In genomic region chr17:45229681-45230409, GRCh38 we compare ENCODE assay signal across 10 cellular contexts. TPM values are rescaled to one million over a fixed set of nuclear protein-coding genes. Genes with fewer than 3 reads are reported as not detected.
DNase-seq lines count a peak whose midpoint lies in the region; ATAC-seq, FAIRE-seq and TF ChIP-seq lines count a peak whose summit lies in the region.
"Had no signal": no experiment of that assay in that cellular context is flagged by ENCODE, and none has a peak within 500 bp of the region (broad histone marks: within the 10 kb centered on the region; RNA-seq: fewer than 3 reads in every experiment).

No MANE protein-coding gene starts in this region.

- no peaks in the 10 kb centered on the region for H3K9me3 Mint-ChIP-seq in activated T-helper 17 cell treated with anti-CD3 and anti-CD28 coated beads, Interleukin-2, amount 50 U/mL, for 72 hours

- H3K36me3 ChIP-seq in keratinocyte (ENCODE audit: control insufficient read depth in 2 of 2, extremely low read depth in 1 of 2, insufficient read depth in 2 of 2, low read length in 2 of 2), result no peaks in the 10 kb centered on the region
- peaks cover 0 to 18% (median 8%) of the 10 kb centered on the region in 5 donors for H3K36me3 ChIP-seq in subcutaneous abdominal adipose tissue (ENCODE audit: control insufficient read depth in 5 of 5, insufficient read depth in 5 of 5, low read length in 5 of 5)

- ATAC-seq in activated T-helper 17 cell treated with anti-CD3 and anti-CD28 coated beads, Interleukin-2, amount 50 U/mL, for 72 hours (replicated peaks), result peak; percentile 38

- H3K4me3 ChIP-seq in keratinocyte (ENCODE audit: control insufficient read depth in 2 of 3, extremely low read depth in 1 of 3, insufficient read depth in 2 of 3, low read depth in 1 of 3, low read length in 3 of 3) (no peak overlapping the region), subcutaneous abdominal adipose tissue (ENCODE audit: low read depth in 1 of 5, low read length in 5 of 5) (peak overlapping the region in 2 of 5 donors; percentile 20 to 23)

- H3K27me3 Mint-ChIP-seq in activated T-helper 17 cell treated with anti-CD3 and anti-CD28 coated beads, Interleukin-2, amount 50 U/mL, for 72 hours, result no peaks in the 10 kb centered on the region

- H3K4me1 Mint-ChIP-seq in activated T-helper 17 cell treated with anti-CD3 and anti-CD28 coated beads, Interleukin-2, amount 50 U/mL, for 72 hours, result peaks cover 27% of the 10 kb centered on the region

- H3K4me2 ChIP-seq in keratinocyte (ENCODE audit: control insufficient read depth, extremely low read depth, insufficient read depth, low read depth, low read length), result peak overlapping the region; percentile 62

- dilution Hi-C loops in keratinocyte (cut with MboI; ENCODE audit: extremely low pct_ligation_motif_present, low sequenced_read_pairs), result no loop called here

- H3K27me3 ChIP-seq in keratinocyte (ENCODE audit: control insufficient read depth, extremely low read depth, insufficient read depth, low read length) (peaks cover 9% of the 10 kb centered on the region), subcutaneous abdominal adipose tissue (ENCODE audit: control insufficient read depth in 5 of 5, insufficient read depth in 4 of 5, low read length in 5 of 5) (no peaks in the 10 kb centered on the region)

- no peak overlapping the region for H2AFZ ChIP-seq in keratinocyte (ENCODE audit: control insufficient read depth, low read length)

- H3K79me2 ChIP-seq in keratinocyte (ENCODE audit: control insufficient read depth, insufficient read depth, low read length), result no peaks in the 10 kb centered on the region

- H3K36me3 Mint-ChIP-seq in activated T-helper 17 cell treated with anti-CD3 and anti-CD28 coated beads, Interleukin-2, amount 50 U/mL, for 72 hours (ENCODE audit: low read depth), result peaks cover 99% of the 10 kb centered on the region

- no peak for FAIRE-seq in keratinocyte (lab: Jason Lieb, UNC)

- no peak for TF ChIP-seq CTCF in keratinocyte (optimal IDR thresholded peaks at IDR 0.05 in 1 of 3, IDR thresholded peaks at IDR 0.05 in 1 of 3, conservative IDR thresholded peaks at IDR 0.05 in 1 of 3; ENCODE audit: extremely low read depth in 1 of 3, insufficient read depth in 2 of 3, low read length in 3 of 3)

- peak; percentile 51 for DNase-seq in activated CD4-positive, alpha-beta T cell treated with anti-CD3 and anti-CD28 coated beads for 48 hours
- no peak for DNase-seq in activated CD4-positive, alpha-beta T cell treated with anti-CD3 and anti-CD28 coated beads, Interleukin-2, amount 50 U/mL, for 4 hours
- DNase-seq in keratinocyte (ENCODE audit: low read depth, low spot score) (no peak), NCI-H82 (lab: John Stamatoyannopoulos, UW) (no peak), Ammon's horn (ENCODE audit: low spot score) (no peak), NCI-H774 (lab: John Stamatoyannopoulos, UW) (no peak)

- H3K27ac ChIP-seq in keratinocyte (ENCODE audit: control insufficient read depth, insufficient read depth, low read length), result peak overlapping the region; percentile 57
- H3K27ac ChIP-seq in subcutaneous abdominal adipose tissue (ENCODE audit: low read depth, low read length), result peak overlapping the region; percentile 92

- no peaks in the 10 kb centered on the region for H4K20me1 ChIP-seq in keratinocyte (ENCODE audit: control insufficient read depth, extremely low read depth, insufficient read depth, low read length)

- H3K9me3 ChIP-seq in keratinocyte (ENCODE audit: control insufficient read depth, low read depth, low read length) (no peaks in the 10 kb centered on the region), subcutaneous abdominal adipose tissue (ENCODE audit: control insufficient read depth in 5 of 5, low read length in 5 of 5) (no peaks in the 10 kb centered on the region)

- H3K9ac ChIP-seq in keratinocyte (ENCODE audit: control insufficient read depth, extremely low read depth, insufficient read depth, low read length), result peak overlapping the region; percentile 65
- peak overlapping the region in 4 of 5 donors; percentile 20 to 55 (median 36) for H3K9ac ChIP-seq in subcutaneous abdominal adipose tissue (ENCODE audit: low read length in 5 of 5)

- peaks cover 35% of the 10 kb centered on the region for H3K4me1 ChIP-seq in keratinocyte (ENCODE audit: control insufficient read depth, extremely low read depth, insufficient read depth, low read length)
- H3K4me1 ChIP-seq in subcutaneous abdominal adipose tissue (ENCODE audit: control insufficient read depth in 5 of 5, insufficient read depth in 5 of 5, low read length in 5 of 5), result peaks cover 8 to 70% (median 67%) of the 10 kb centered on the region in 5 donors

- no peaks in the 10 kb centered on the region for H3K9me1 ChIP-seq in keratinocyte (ENCODE audit: control insufficient read depth, extremely low read depth, insufficient read depth, low read length)

- peak overlapping the region; percentile 99 for H3K27ac Mint-ChIP-seq in activated T-helper 17 cell treated with anti-CD3 and anti-CD28 coated beads, Interleukin-2, amount 50 U/mL, for 72 hours

- peak overlapping the region; percentile 92 for H3K4me3 Mint-ChIP-seq in activated T-helper 17 cell treated with anti-CD3 and anti-CD28 coated beads, Interleukin-2, amount 50 U/mL, for 72 hours

RNA-seq across cellular contexts. Expression of gene FMNL1, which starts 8.2 kb away (rescaled TPM):
- 100 to 1,000 TPM; 262 to 496 TPM for total RNA-seq in activated T-helper 17 cell treated with anti-CD3 and anti-CD28 coated beads, Interleukin-2, amount 50 U/mL, for 72 hours
- polyA plus RNA-seq in keratinocyte, result 0.46 to 1.1 TPM (median 0.79 TPM) in 3 replicates
- polyA plus RNA-seq in keratinocyte (2011; ENCODE audit: low read depth), result 3.1 TPM
- polyA plus RNA-seq in keratinocyte (2011; cell fraction: cytosol; rRNA removed), result 0.66 and 1.1 TPM in 2 replicates
- 3.3 and 3.5 TPM in 2 replicates for polyA plus RNA-seq in keratinocyte (2011; cell fraction: nucleus; rRNA removed)
- polyA plus RNA-seq in keratinocyte (2012; ENCODE audit: low replicate concordance), result 1.6 and 2.0 TPM in 2 replicates
- polyA minus RNA-seq in keratinocyte, result 0.29 to 2.5 TPM (median 0.36 TPM) in 3 replicates
- polyA minus RNA-seq in keratinocyte (2011; cell fraction: cytosol; rRNA and poly(A)+ RNA removed), result 2.3 TPM
- 1.1 and 2.9 TPM in 2 replicates for polyA minus RNA-seq in keratinocyte (2011; cell fraction: nucleus; rRNA and poly(A)+ RNA removed)

RNA-seq across cellular contexts. Expression of gene SPATA32, which starts 32.0 kb away (rescaled TPM):
- under 1 TPM; 0.13 to 0.32 TPM for total RNA-seq in activated T-helper 17 cell treated with anti-CD3 and anti-CD28 coated beads, Interleukin-2, amount 50 U/mL, for 72 hours
- 0.05 TPM in 1 of 3 replicates, not detected in the others for polyA plus RNA-seq in keratinocyte
- not detected for polyA plus RNA-seq in keratinocyte (2011; ENCODE audit: low read depth)
- not detected in 2 replicates for polyA plus RNA-seq in keratinocyte (2011; cell fraction: cytosol; rRNA removed)
- polyA plus RNA-seq in keratinocyte (2011; cell fraction: nucleus; rRNA removed), result 0.07 TPM in 1 of 2 replicates, not detected in the other
- polyA plus RNA-seq in keratinocyte (2012; ENCODE audit: low replicate concordance), result not detected in 2 replicates
- polyA minus RNA-seq in keratinocyte, result not detected in 3 replicates
- polyA minus RNA-seq in keratinocyte (2011; cell fraction: cytosol; rRNA and poly(A)+ RNA removed), result not detected
- not detected in 2 replicates for polyA minus RNA-seq in keratinocyte (2011; cell fraction: nucleus; rRNA and poly(A)+ RNA removed)
- total RNA-seq: epithelial cell of proximal tubule, HT1080 had no signal
